16 cellular contexts compared by ENCODE assay signal in genomic region chr2:171956135-171956830, GRCh38. TPM values are rescaled to one million over a fixed set of nuclear protein-coding genes. Genes with fewer than 3 reads are reported as not detected.
A peak's percentile ranks its signal among the peaks of the same experiment; 100 is the strongest.
DNase-seq lines count a peak whose midpoint lies in the region; ATAC-seq and TF ChIP-seq lines count a peak whose summit lies in the region.
"Had no signal": no experiment of that assay in that cellular context is flagged by ENCODE, and none has a peak within 500 bp of the region (broad histone marks: within the 10 kb centered on the region; RNA-seq: fewer than 3 reads in every experiment).

No MANE protein-coding gene starts in this region.

- H3K27me3 ChIP-seq in right cardiac atrium (ENCODE audit: control insufficient read depth, insufficient read depth) (no peaks in the 10 kb centered on the region), upper lobe of right lung (no peaks in the 10 kb centered on the region)

- H3K4me1 Mint-ChIP-seq in natural killer cell (peaks cover 21 to 31% of the 10 kb centered on the region in 2 donors), T-helper 17 cell (peaks cover 28% of the 10 kb centered on the region)
- H3K4me1 Mint-ChIP-seq in natural killer cell treated with Interleukin-12 subunit alpha and Interleukin-12 subunit beta and Interleukin-15 and Interleukin-18, amount 100 ng/mL, for 72 hours (ENCODE audit: low read depth in 2 of 2): peaks cover 29 to 34% of the 10 kb centered on the region in 2 donors

- no peaks in the 10 kb centered on the region for H3K9me3 Mint-ChIP-seq in natural killer cell
- H3K9me3 Mint-ChIP-seq in natural killer cell treated with Interleukin-12 subunit alpha and Interleukin-12 subunit beta and Interleukin-15 and Interleukin-18, amount 100 ng/mL, for 72 hours: no peaks in the 10 kb centered on the region
- H3K9me3 Mint-ChIP-seq: activated CD4-positive, alpha-beta T cell treated with anti-CD3 and anti-CD28 coated beads, Interleukin-2, amount 10 ng/mL, durations not matched to agents 24 days and 14 days; mesothelial cell of epicardium; T-helper 1 cell treated with Interleukin-12 subunit alpha and Interleukin-12 subunit beta and Interleukin-4 antibody, amounts not matched to agents 30 μg/mL and 1 μg/mL, for 36 hours had no signal

- H3K27ac Mint-ChIP-seq in natural killer cell (no peak overlapping the region), T-helper 17 cell (peak overlapping the region; percentile 47)
- no peak overlapping the region for H3K27ac Mint-ChIP-seq in natural killer cell treated with Interleukin-12 subunit alpha and Interleukin-12 subunit beta and Interleukin-15 and Interleukin-18, amount 100 ng/mL, for 72 hours
- H3K27ac Mint-ChIP-seq: activated CD4-positive, alpha-beta T cell treated with anti-CD3 and anti-CD28 coated beads, Interleukin-2, amount 10 ng/mL, durations not matched to agents 24 days and 14 days; progenitor cell of endocrine pancreas; T-helper 1 cell treated with Interleukin-12 subunit alpha and Interleukin-12 subunit beta and Interleukin-4 antibody, amounts not matched to agents 30 μg/mL and 1 μg/mL, for 36 hours had no signal

- H3K36me3 Mint-ChIP-seq in natural killer cell (no peaks in the 10 kb centered on the region), T-helper 17 cell (ENCODE audit: low read depth) (peaks cover 10% of the 10 kb centered on the region)
- peaks cover 7% of the 10 kb centered on the region for H3K36me3 Mint-ChIP-seq in natural killer cell treated with Interleukin-12 subunit alpha and Interleukin-12 subunit beta and Interleukin-15 and Interleukin-18, amount 100 ng/mL, for 72 hours

- ATAC-seq in natural killer cell (peak in 2 of 3 donors; percentile 17 to 54), T-helper 17 cell (no peak), right cardiac atrium (peak; percentile 41 to 65), upper lobe of right lung (peak; percentile 91), HG02938 (IDR thresholded peaks at IDR 0.05; ENCODE audit: unreplicated experiment) (no peak)
- ATAC-seq in natural killer cell treated with Interleukin-12 subunit alpha and Interleukin-12 subunit beta and Interleukin-15 and Interleukin-18, amount 100 ng/mL, for 72 hours: no peak

- 86% methylated on average over 7 of the region's 7 CpGs for WGBS in right cardiac atrium

- no peak overlapping the region for H3K4me3 Mint-ChIP-seq in natural killer cell
- H3K4me3 Mint-ChIP-seq in natural killer cell treated with Interleukin-12 subunit alpha and Interleukin-12 subunit beta and Interleukin-15 and Interleukin-18, amount 100 ng/mL, for 72 hours: no peak overlapping the region
- no peak overlapping the region for H3K4me3 Mint-ChIP-seq in T-helper 17 cell
- H3K4me3 Mint-ChIP-seq: activated CD4-positive, alpha-beta T cell treated with anti-CD3 and anti-CD28 coated beads, Interleukin-2, amount 10 ng/mL, durations not matched to agents 24 days and 14 days; mesothelial cell of epicardium; T-helper 1 cell treated with Interleukin-12 subunit alpha and Interleukin-12 subunit beta and Interleukin-4 antibody, amounts not matched to agents 30 μg/mL and 1 μg/mL, for 36 hours had no signal

- intact Hi-C loops in natural killer cell (cut with micrococcal nuclease): loop anchor here (2.0 kb wide), 1 partner anchor 147 kb away; the partner anchor contains the start of gene DLX2
- intact Hi-C loops in right cardiac atrium (cut with DNase I): no loop called here
- intact Hi-C loops in upper lobe of right lung (cut with DNase I): no loop called here

- DNase-seq in natural killer cell: no peak
- no peak for DNase-seq in natural killer cell treated with Interleukin-12 subunit alpha and Interleukin-12 subunit beta and Interleukin-15 and Interleukin-18, amount 100 ng/mL, for 72 hours (ENCODE audit: low spot score)
- no peak for DNase-seq in T-helper 17 cell
- DNase-seq in right cardiac atrium: no peak
- DNase-seq in upper lobe of right lung: no peak
- DNase-seq in stimulated activated naive CD4-positive, alpha-beta T cell treated with Interleukin-2 at 50 U/mL for 16 hours (lab: John Stamatoyannopoulos, UW): no peak
- no peak for DNase-seq in foreskin melanocyte
- DNase-seq: activated CD4-positive, alpha-beta T cell treated with anti-CD3 and anti-CD28 coated beads, Interleukin-2, amount 10 ng/mL, durations not matched to agents 24 days and 14 days; amygdala; DMS 273 treated with DMSO at 0.1 percent for 48 hours; NCI-H1436 treated with DMSO at 0.1 percent for 48 hours; NCI-H510A treated with DMSO at 0.1 percent for 48 hours had no signal

- H3K4me3 ChIP-seq in right cardiac atrium (ENCODE audit: low read length) (no peak overlapping the region), upper lobe of right lung (no peak overlapping the region)

- no peaks in the 10 kb centered on the region for H3K9me3 ChIP-seq in T-helper 17 cell (ENCODE audit: control insufficient read depth, low read length, poor library complexity, severe bottlenecking)
- no peaks in the 10 kb centered on the region for H3K9me3 ChIP-seq in right cardiac atrium (ENCODE audit: control insufficient read depth, low read length)
- H3K9me3 ChIP-seq in upper lobe of right lung: no peaks in the 10 kb centered on the region

- TF ChIP-seq CTCF in natural killer cell (IDR thresholded peaks at IDR 0.05) (no peak), upper lobe of right lung (IDR thresholded peaks at IDR 0.05) (no peak)

- no peaks in the 10 kb centered on the region for H3K36me3 ChIP-seq in upper lobe of right lung

- H3K4me1 ChIP-seq in right cardiac atrium (ENCODE audit: control insufficient read depth, insufficient read depth, low read length) (peaks cover 1% of the 10 kb centered on the region), upper lobe of right lung (peaks cover 9% of the 10 kb centered on the region)

- no peaks in the 10 kb centered on the region for H3K27me3 Mint-ChIP-seq in natural killer cell (ENCODE audit: low read depth in 2 of 2)
- no peaks in the 10 kb centered on the region for H3K27me3 Mint-ChIP-seq in natural killer cell treated with Interleukin-12 subunit alpha and Interleukin-12 subunit beta and Interleukin-15 and Interleukin-18, amount 100 ng/mL, for 72 hours
- no peaks in the 10 kb centered on the region for H3K27me3 Mint-ChIP-seq in T-helper 17 cell
- H3K27me3 Mint-ChIP-seq: activated CD4-positive, alpha-beta T cell treated with anti-CD3 and anti-CD28 coated beads, Interleukin-2, amount 10 ng/mL, durations not matched to agents 24 days and 14 days; progenitor cell of endocrine pancreas had no signal

- H3K27ac ChIP-seq in right cardiac atrium (ENCODE audit: low read length) (no peak overlapping the region), upper lobe of right lung (peak overlapping the region; percentile 58)

RNA-seq across cellular contexts. Expression of gene HAT1, which starts 34.0 kb away (rescaled TPM):
- total RNA-seq in natural killer cell (10 to 100 TPM; 29.7 to 32.7 (median 32.2) TPM), T-helper 17 cell (10 to 100 TPM; 20.8 to 22.3 TPM), right cardiac atrium (10 to 100 TPM; 29.1 to 35.0 (median 33.2) TPM), upper lobe of right lung (24.8 TPM)
- total RNA-seq in natural killer cell treated with Interleukin-12 subunit alpha and Interleukin-12 subunit beta and Interleukin-15 and Interleukin-18, amount 100 ng/mL, for 72 hours: 10 to 100 TPM; 58.4 to 66.8 TPM
- polyA plus RNA-seq in right cardiac atrium: 27.6 TPM

RNA-seq across cellular contexts. Expression of gene METAP1D, which starts 43.5 kb away (rescaled TPM):
- total RNA-seq in natural killer cell (1 to 10 TPM; 2.8 to 3.4 (median 3.2) TPM), T-helper 17 cell (1 to 10 TPM; 5.7 to 6.5 TPM), right cardiac atrium (1 to 10 TPM; 3.0 to 5.4 (median 4.5) TPM), upper lobe of right lung (4.1 TPM)
- total RNA-seq in natural killer cell treated with Interleukin-12 subunit alpha and Interleukin-12 subunit beta and Interleukin-15 and Interleukin-18, amount 100 ng/mL, for 72 hours: 1 to 10 TPM; 2.8 to 6.6 TPM
- polyA plus RNA-seq in right cardiac atrium: 3.6 TPM

Comparison
In these comparisons a context has a peak if more than half of its experiments do, and no peak if none do; other contexts are left out.
1. ATAC-seq: peak in natural killer cell (2 of 3), right cardiac atrium (2 of 2) and upper lobe of right lung (single experiment); none in natural killer cell treated with Interleukin-12 subunit alpha and Interleukin-12 subunit beta and Interleukin-15 and Interleukin-18, amount 100 ng/mL, for 72 hours (0 of 2), T-helper 17 cell (single experiment) and HG02938 (single experiment).